9 cellular contexts compared by ENCODE assay signal in genomic region chr9:75148551-75148950, GRCh38.
A peak's percentile ranks its signal among the peaks of the same experiment; 100 is the strongest.
DNase-seq lines count a peak whose midpoint lies in the region; ATAC-seq, FAIRE-seq and TF ChIP-seq lines count a peak whose summit lies in the region.
"Had no signal": no experiment of that assay in that cellular context is flagged by ENCODE, and none has a peak within 500 bp of the region (broad histone marks: within the 10 kb centered on the region; RNA-seq: fewer than 3 reads in every experiment).

No MANE protein-coding gene starts in this region.

- in situ Hi-C loops in astrocyte of the cerebellum (cut with HindIII; ENCODE audit: low sequenced_read_pairs) = no loop called here

- no peak overlapping the region for H3K14ac ChIP-seq in mesenchymal stem cell (ENCODE audit: low read length in 2 of 2)

- DNase-seq in AG20443 (ENCODE audit: low spot score) = peak; percentile 77
- DNase-seq in HTR-8/SVneo (ENCODE audit: insufficient read length, low spot score) = peak; percentile 34
- DNase-seq in astrocyte of the cerebellum (ENCODE audit: low read depth) = peak; percentile 92
- DNase-seq in mesenchymal stem cell = peak; percentile 87
- no peak for DNase-seq in activated gamma-delta T cell (lab: John Stamatoyannopoulos, UW)
- no peak for DNase-seq in SK-N-DZ (ENCODE audit: low spot score)
- DNase-seq: glutamatergic neuron had no signal

- no peak overlapping the region for H3K23ac ChIP-seq in mesenchymal stem cell (ENCODE audit: low read length in 2 of 2)

- no peaks in the 10 kb centered on the region for H3K79me1 ChIP-seq in mesenchymal stem cell (replicated peaks; ENCODE audit: low read length, poor library complexity, severe bottlenecking)

- peak overlapping the region; percentile 17 for H3K9ac ChIP-seq in mesenchymal stem cell (ENCODE audit: low read length)

- no peak overlapping the region for H3K4me2 ChIP-seq in mesenchymal stem cell (ENCODE audit: low read length, poor library complexity, severe bottlenecking)

- no peak overlapping the region for H4K91ac ChIP-seq in mesenchymal stem cell (ENCODE audit: low read length)

- H3K36me3 ChIP-seq in mesenchymal stem cell (ENCODE audit: control insufficient read depth in 1 of 2, insufficient read depth in 2 of 2, low read depth in 1 of 2, low read length in 2 of 2) = peaks cover 8 to 72% of the 10 kb centered on the region in 2 experiments

- H3K27ac ChIP-seq in mesenchymal stem cell (ENCODE audit: low read length, poor library complexity, severe bottlenecking) = peak overlapping the region; percentile 84

- H2AFZ ChIP-seq in mesenchymal stem cell (ENCODE audit: low read depth, low read length) = no peak overlapping the region

- no peak overlapping the region for H2BK12ac ChIP-seq in mesenchymal stem cell (ENCODE audit: low read length in 2 of 2)

- H3K18ac ChIP-seq in mesenchymal stem cell (ENCODE audit: low read depth in 1 of 2, low read length in 2 of 2) = no peak overlapping the region

- WGBS in mesenchymal stem cell = 33% methylated on average over 1 of the region's 1 CpG

- no peak overlapping the region for H4K8ac ChIP-seq in mesenchymal stem cell (ENCODE audit: low read length)

- H3K4me3 ChIP-seq in astrocyte of the cerebellum (ENCODE audit: low read depth, low read length) (no peak overlapping the region), mesenchymal stem cell (ENCODE audit: insufficient read depth in 1 of 2, low read depth in 1 of 2, low read length in 2 of 2) (no peak overlapping the region)

- no peak overlapping the region for H2BK5ac ChIP-seq in mesenchymal stem cell (ENCODE audit: low read depth, low read length, poor library complexity, severe bottlenecking)

- H3K27me3 ChIP-seq in mesenchymal stem cell (ENCODE audit: control insufficient read depth in 1 of 2, insufficient read depth in 1 of 2, low read length in 2 of 2) = no peaks in the 10 kb centered on the region

- no peak overlapping the region for H2AK5ac ChIP-seq in mesenchymal stem cell (ENCODE audit: low read length, severe bottlenecking)

- FAIRE-seq in HTR-8/SVneo (lab: Jason Lieb, UNC) = no peak

- no peak overlapping the region for H2BK15ac ChIP-seq in mesenchymal stem cell (ENCODE audit: low read depth, poor library complexity, severe bottlenecking)

- H3K4me1 ChIP-seq in mesenchymal stem cell (ENCODE audit: control insufficient read depth, insufficient read depth, low read depth, low read length) = peaks cover 2% of the 10 kb centered on the region

- H3K4ac ChIP-seq in mesenchymal stem cell (ENCODE audit: low read depth in 1 of 2, low read length in 2 of 2) = no peak overlapping the region

- no peak for ATAC-seq in GM21515 (IDR thresholded peaks at IDR 0.05; ENCODE audit: unreplicated experiment)
- no peak for ATAC-seq in HG02798 (IDR thresholded peaks at IDR 0.05; ENCODE audit: poor library complexity, unreplicated experiment)

- TF ChIP-seq CTCF in astrocyte of the cerebellum (IDR thresholded peaks at IDR 0.05; ENCODE audit: low read depth, low read length, missing control alignments) = no peak

- no peak overlapping the region for H2BK120ac ChIP-seq in mesenchymal stem cell (ENCODE audit: low read depth, low read length)

- peaks cover 17% of the 10 kb centered on the region for H3K9me3 ChIP-seq in mesenchymal stem cell (ENCODE audit: control insufficient read depth, low read length)

Comparison
In these comparisons a context has a peak if more than half of its experiments do, and no peak if none do; other contexts are left out.
1. DNase-seq: peak in AG20443 (single experiment), HTR-8/SVneo (single experiment), astrocyte of the cerebellum (single experiment) and mesenchymal stem cell (single experiment); none in activated gamma-delta T cell (single experiment) and SK-N-DZ (single experiment).